13 cellular contexts compared by ENCODE assay signal in the genomic region with DNA sequence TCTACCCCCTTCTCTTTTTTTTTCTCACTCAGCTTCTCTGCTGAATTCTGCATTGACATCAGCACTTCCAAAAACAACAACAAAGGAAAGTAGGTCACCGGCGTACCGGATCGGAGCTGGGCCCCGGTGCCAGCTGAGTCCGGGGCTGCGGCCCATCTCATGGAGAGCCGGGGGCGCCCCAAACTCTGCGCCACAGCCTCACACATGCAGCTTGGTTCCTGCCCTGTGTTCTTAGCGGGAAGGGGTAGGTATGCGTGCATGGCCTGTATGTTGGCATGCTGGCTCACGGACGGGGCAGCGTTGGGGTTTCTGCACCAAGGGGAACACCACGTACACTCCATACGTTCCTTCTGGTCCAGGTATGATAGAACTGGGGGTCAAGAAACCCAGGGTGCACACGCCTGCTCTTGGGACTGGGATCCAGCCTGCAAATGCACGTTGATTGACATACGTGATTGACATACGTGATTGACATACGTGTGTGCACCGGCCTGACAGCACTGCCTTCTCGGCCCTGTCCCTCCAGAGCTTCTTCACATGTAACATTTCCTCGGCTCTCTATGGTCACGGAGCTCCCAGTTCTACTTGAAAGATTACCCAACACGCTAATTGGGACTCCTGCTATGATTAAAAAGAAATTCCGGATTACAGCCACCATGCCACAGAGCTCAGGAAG.
DNase-seq lines count a peak whose midpoint lies in the region; ATAC-seq and TF ChIP-seq lines count a peak whose summit lies in the region.
"Had no signal": no experiment of that assay in that cellular context is flagged by ENCODE, and none has a peak within 500 bp of the region (broad histone marks: within the 10 kb centered on the region; RNA-seq: fewer than 3 reads in every experiment).

No MANE protein-coding gene starts in this region.

- TF ChIP-seq CTCF in HEK293 (tag by site-specific recombination; IDR thresholded peaks at IDR 0.05) (no peak), glutamatergic neuron (IDR thresholded peaks at IDR 0.05; ENCODE audit: partially characterized antibody, unreplicated experiment) (no peak), parathyroid adenoma (IDR thresholded peaks at IDR 0.05) (no peak)

- no peak overlapping the region for H3K27ac ChIP-seq in HEK293 (ENCODE audit: extremely low read depth, low read depth, low read length)
- H3K27ac ChIP-seq in angular gyrus (ENCODE audit: low read depth, low read length), result peak overlapping the region; percentile 64
- H3K27ac ChIP-seq in parathyroid adenoma, result no peak overlapping the region

- peak overlapping the region; percentile 38 for H2AFZ ChIP-seq in parathyroid adenoma

- peak overlapping the region; percentile 40 for H3K4me3 Mint-ChIP-seq in glutamatergic neuron (ENCODE audit: unreplicated experiment)
- H3K4me3 Mint-ChIP-seq: B cell; CD4-positive, alpha-beta T cell; H9; HFFc6 had no signal

- H3K36me3 Mint-ChIP-seq in glutamatergic neuron (ENCODE audit: unreplicated experiment), result no peaks in the 10 kb centered on the region

- no peaks in the 10 kb centered on the region for H3K9me3 ChIP-seq in HEK293 (ENCODE audit: control insufficient read depth, insufficient read depth, low read depth, low read length)
- H3K9me3 ChIP-seq in parathyroid adenoma (ENCODE audit: control insufficient read depth, low read length), result no peaks in the 10 kb centered on the region

- DNase-seq in glutamatergic neuron (no peak), NCI-H2227 treated with DMSO at 0.1 percent for 48 hours (lab: John Stamatoyannopoulos, UW) (no peak)
- DNase-seq: CD4-positive, alpha-beta T cell; DMS79; GOT3; H9; HFFc6 had no signal

- H3K27me3 Mint-ChIP-seq in glutamatergic neuron (ENCODE audit: unreplicated experiment), result peaks cover 7% of the 10 kb centered on the region
- H3K27me3 Mint-ChIP-seq: B cell had no signal

- peaks cover 36% of the 10 kb centered on the region for H3K4me1 Mint-ChIP-seq in glutamatergic neuron (ENCODE audit: low read depth, unreplicated experiment)

- H3K4me2 ChIP-seq in parathyroid adenoma (ENCODE audit: low read length), result peak overlapping the region; percentile 14

- H3K36me3 ChIP-seq in HEK293 (ENCODE audit: control insufficient read depth in 2 of 2, insufficient read depth in 1 of 2, low read length in 2 of 2) (no peaks in the 10 kb centered on the region), parathyroid adenoma (ENCODE audit: control insufficient read depth, insufficient read depth, low read length) (no peaks in the 10 kb centered on the region)

- no peaks in the 10 kb centered on the region for H3K27me3 ChIP-seq in parathyroid adenoma (ENCODE audit: control insufficient read depth, insufficient read depth, low read length)

- ATAC-seq in GM21786 (IDR thresholded peaks at IDR 0.05; ENCODE audit: unreplicated experiment) (no peak), GM21717 (IDR thresholded peaks at IDR 0.05; ENCODE audit: unreplicated experiment) (no peak)

- CTCF ChIA-PET in HEK293 (lab: Yijun Ruan, JAX), result interaction anchor here (0.7 to 1.6 kb wide), 4 partner anchors 9 to 112 kb away, joined by 3 to 16 read pairs (median 8); partner anchors contain the start of gene DPH1

- H3K9ac ChIP-seq in parathyroid adenoma, result no peak overlapping the region

- POLR2A ChIA-PET in HEK293 (lab: Yijun Ruan, JAX), result interaction anchor here (0.6 kb wide), 1 partner anchor 62 kb away, joined by 3 read pairs; no protein-coding TSS in a partner anchor

- H3K27ac Mint-ChIP-seq in glutamatergic neuron (ENCODE audit: unreplicated experiment), result peak overlapping the region; percentile 87
- H3K27ac Mint-ChIP-seq: B cell; CD4-positive, alpha-beta T cell; HFFc6 had no signal

- no peaks in the 10 kb centered on the region for H3K4me1 ChIP-seq in HEK293 (ENCODE audit: control insufficient read depth, insufficient read depth, low read length)
- no peaks in the 10 kb centered on the region for H3K4me1 ChIP-seq in parathyroid adenoma

- no peaks in the 10 kb centered on the region for H3K79me2 ChIP-seq in parathyroid adenoma

- H3K4me3 ChIP-seq in HEK293 (ENCODE audit: low read depth, low read length) (no peak overlapping the region), parathyroid adenoma (ENCODE audit: low read depth, low read length) (no peak overlapping the region)

- H3K9me3 Mint-ChIP-seq in glutamatergic neuron (ENCODE audit: unreplicated experiment), result peaks cover 4% of the 10 kb centered on the region
- H3K9me3 Mint-ChIP-seq: CD4-positive, alpha-beta T cell; HFFc6 had no signal

TF ChIP-seq in HEK293, 187 proteins besides CTCF, POLR2A, EP300 and RAD21:
- TF ChIP-seq ZNF341 (tag by site-specific recombination; IDR thresholded peaks at IDR 0.05; ENCODE audit: low read depth) (no peak), ZIC2 (tag by site-specific recombination; IDR thresholded peaks at IDR 0.05) (peak; percentile 38; the same call in 1 of the 2 replicates), MEIS1 (CRISPR knock-in tag; IDR thresholded peaks at IDR 0.05; ENCODE audit: borderline replicate concordance) (no peak), ZFHX2 (tag by site-specific recombination; conservative IDR thresholded peaks at IDR 0.05) (no peak)
